Comparison of ENCODE assay signal across 2 cellular contexts in the genomic region with DNA sequence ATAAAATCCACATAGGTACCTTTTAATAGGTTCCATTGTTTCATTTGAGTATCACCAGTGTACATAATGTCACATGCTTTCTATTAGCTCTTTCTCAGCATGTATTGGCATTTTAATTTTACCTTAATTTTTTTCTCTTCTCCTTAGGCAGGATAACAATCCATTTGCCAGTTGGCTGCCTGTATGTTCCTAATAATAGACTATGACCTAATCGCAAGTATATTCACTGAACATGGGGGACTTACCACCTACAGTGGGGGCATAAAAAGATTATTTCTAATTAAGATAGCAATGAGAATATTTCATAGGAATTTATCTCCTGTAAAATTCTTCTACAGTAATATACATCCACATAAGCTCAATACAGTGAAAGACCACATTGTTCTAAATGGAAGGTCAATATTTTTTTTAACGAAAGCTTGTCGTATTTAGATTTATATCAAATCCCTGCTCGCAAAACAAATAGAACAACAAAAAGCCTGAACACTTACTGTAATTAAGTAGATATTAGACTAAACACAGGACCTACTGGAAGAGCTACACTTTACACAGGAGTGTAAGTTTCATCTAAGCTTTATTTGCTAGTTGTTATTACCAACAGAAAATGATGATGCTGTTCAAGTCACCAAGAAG.
TF ChIP-seq lines count a peak whose summit lies in the region.

No MANE protein-coding gene starts in this region.

TF ChIP-seq in IMR-90, 13 proteins besides CTCF, POLR2A, EP300 and RAD21:
- TF ChIP-seq RFX5 (IDR thresholded peaks at IDR 0.05; ENCODE audit: low read depth, low read length) (no peak), BHLHE40 (IDR thresholded peaks at IDR 0.05; ENCODE audit: low read depth, low read length) (no peak), SMC3 (IDR thresholded peaks at IDR 0.05; ENCODE audit: low read depth, low read length) (no peak), NFE2L2 (IDR thresholded peaks at IDR 0.05; ENCODE audit: low read depth, low read length) (no peak), MAZ (IDR thresholded peaks at IDR 0.05; ENCODE audit: borderline replicate concordance, low read depth, low read length) (no peak), FOS (IDR thresholded peaks at IDR 0.05; ENCODE audit: low read depth, low read length) (no peak), MXI1 (IDR thresholded peaks at IDR 0.05; ENCODE audit: borderline replicate concordance, low read depth, low read length) (no peak), RCOR1 (IDR thresholded peaks at IDR 0.05; ENCODE audit: insufficient replicate concordance, low read length) (no peak), CEBPB (IDR thresholded peaks at IDR 0.05; ENCODE audit: low read depth, low read length) (no peak), MAFK (IDR thresholded peaks at IDR 0.05; ENCODE audit: low read depth, low read length) (no peak), CHD1 (IDR thresholded peaks at IDR 0.05; ENCODE audit: low read depth, low read length) (no peak)
- TF ChIP-seq, protein P1, sequence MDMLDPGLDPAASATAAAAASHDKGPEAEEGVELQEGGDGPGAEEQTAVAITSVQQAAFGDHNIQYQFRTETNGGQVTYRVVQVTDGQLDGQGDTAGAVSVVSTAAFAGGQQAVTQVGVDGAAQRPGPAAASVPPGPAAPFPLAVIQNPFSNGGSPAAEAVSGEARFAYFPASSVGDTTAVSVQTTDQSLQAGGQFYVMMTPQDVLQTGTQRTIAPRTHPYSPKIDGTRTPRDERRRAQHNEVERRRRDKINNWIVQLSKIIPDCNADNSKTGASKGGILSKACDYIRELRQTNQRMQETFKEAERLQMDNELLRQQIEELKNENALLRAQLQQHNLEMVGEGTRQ (IDR thresholded peaks at IDR 0.05; ENCODE audit: low read depth, low read length) = no peak
- TF ChIP-seq, protein P2, sequence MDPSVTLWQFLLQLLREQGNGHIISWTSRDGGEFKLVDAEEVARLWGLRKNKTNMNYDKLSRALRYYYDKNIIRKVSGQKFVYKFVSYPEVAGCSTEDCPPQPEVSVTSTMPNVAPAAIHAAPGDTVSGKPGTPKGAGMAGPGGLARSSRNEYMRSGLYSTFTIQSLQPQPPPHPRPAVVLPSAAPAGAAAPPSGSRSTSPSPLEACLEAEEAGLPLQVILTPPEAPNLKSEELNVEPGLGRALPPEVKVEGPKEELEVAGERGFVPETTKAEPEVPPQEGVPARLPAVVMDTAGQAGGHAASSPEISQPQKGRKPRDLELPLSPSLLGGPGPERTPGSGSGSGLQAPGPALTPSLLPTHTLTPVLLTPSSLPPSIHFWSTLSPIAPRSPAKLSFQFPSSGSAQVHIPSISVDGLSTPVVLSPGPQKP (IDR thresholded peaks at IDR 0.05; ENCODE audit: borderline replicate concordance, low read depth, low read length) = no peak

TF ChIP-seq in SK-N-SH treated with all-trans-retinoic acid at 6 μM for 48 hours, 23 proteins besides CTCF, POLR2A, EP300 and RAD21:
- no peak for TF ChIP-seq ZFP3 (CRISPR knock-in tag; IDR thresholded peaks at IDR 0.05)
- peak; percentile 18; the same call in 1 of the 2 replicates for TF ChIP-seq ISL1 (CRISPR knock-in tag; IDR thresholded peaks at IDR 0.05)
TF ChIP-seq in SK-N-SH treated with all-trans-retinoic acid at 6 μM for 48 hours: peak in this region for 1.
